In genomic region chr6:119140471-119141165, GRCh38 we compare ENCODE assay signal across 29 cellular contexts.
"Had no signal": no experiment of that assay in that cellular context is flagged by ENCODE, and none has a peak within 500 bp of the region (broad histone marks: within the 10 kb centered on the region; RNA-seq: fewer than 3 reads in every experiment).

No MANE protein-coding gene starts in this region.

- H3K4me2 ChIP-seq: SK-N-SH had no signal

- H3K27me3 ChIP-seq: adrenal gland had no signal

- H3K27ac Mint-ChIP-seq: activated CD4-positive, alpha-beta memory T cell treated with anti-CD3 and anti-CD28 coated beads for 36 hours; activated CD4-positive, alpha-beta T cell treated with anti-CD3 and anti-CD28 coated beads, Interleukin-2, amount 10 ng/mL, durations not matched to agents 7 days and 5 days; activated naive CD4-positive, alpha-beta T cell treated with anti-CD3 and anti-CD28 coated beads, Interleukin-2, amount 10 ng/mL, durations not matched to agents 7 days and 5 days; activated naive CD8-positive, alpha-beta T cell treated with anti-CD3 and anti-CD28 coated beads, Interleukin-2, amount 10 ng/mL, durations not matched to agents 7 days and 5 days; activated T-helper 17 cell treated with anti-CD3 and anti-CD28 coated beads, Interleukin-2, amount 50 U/mL, for 72 hours had no signal

- H3K36me3 ChIP-seq: adrenal gland had no signal

- H3K9me3 ChIP-seq: adrenal gland, SK-N-SH had no signal

- DNase-seq: activated CD4-positive, alpha-beta memory T cell treated with anti-CD3 and anti-CD28 coated beads for 36 hours; activated CD4-positive, alpha-beta T cell treated with anti-CD3 and anti-CD28 coated beads, Interleukin-2, amount 10 ng/mL, durations not matched to agents 7 days and 5 days; activated CD4-positive, CD25-positive, alpha-beta regulatory T cell; activated CD8-positive, alpha-beta memory T cell treated with anti-CD3 and anti-CD28 coated beads for 24 hours; activated gamma-delta T cell treated with Interleukin-2 at 50 U/mL for 16 hours; activated naive CD4-positive, alpha-beta T cell treated with anti-CD3 and anti-CD28 coated beads, Interleukin-2, amount 10 ng/mL, durations not matched to agents 7 days and 5 days; activated naive CD8-positive, alpha-beta T cell treated with anti-CD3 and anti-CD28 coated beads, Interleukin-2, amount 10 ng/mL, durations not matched to agents 7 days and 5 days; activated T-cell treated with anti-CD3 and anti-CD28 coated beads, Interleukin-2, amount 50 U/mL, for 48 hours; adrenal gland; anterior cingulate cortex; caudate nucleus; Karpas-422; MM.1S; NCI-H1105 treated with DMSO at 0.1 percent for 48 hours; NCI-H146; NCI-H187 treated with DMSO at 0.1 percent for 48 hours; NCI-H2081 treated with DMSO at 0.1 percent for 48 hours; NCI-H446; NCI-H524; NCI-H748 treated with DMSO at 0.1 percent for 48 hours; NK-92 treated with Interleukin-12 subunit alpha and Interleukin-12 subunit beta, amount 100 ng/mL, for 24 hours; OCI-M1; RPMI8226; SK-N-SH; T-helper 1 cell had no signal

- H3K9ac ChIP-seq: SK-N-SH had no signal

- ATAC-seq: activated T-helper 17 cell treated with anti-CD3 and anti-CD28 coated beads, Interleukin-2, amount 50 U/mL, for 72 hours; Panc1; Right ventricle myocardium inferior had no signal

- H3K4me3 Mint-ChIP-seq: activated CD4-positive, alpha-beta memory T cell treated with anti-CD3 and anti-CD28 coated beads for 36 hours; activated CD4-positive, alpha-beta T cell treated with anti-CD3 and anti-CD28 coated beads, Interleukin-2, amount 10 ng/mL, durations not matched to agents 7 days and 5 days; activated naive CD4-positive, alpha-beta T cell treated with anti-CD3 and anti-CD28 coated beads, Interleukin-2, amount 10 ng/mL, durations not matched to agents 7 days and 5 days; activated naive CD8-positive, alpha-beta T cell treated with anti-CD3 and anti-CD28 coated beads, Interleukin-2, amount 10 ng/mL, durations not matched to agents 7 days and 5 days; activated T-helper 17 cell treated with anti-CD3 and anti-CD28 coated beads, Interleukin-2, amount 50 U/mL, for 72 hours had no signal

- H3K9me3 Mint-ChIP-seq: activated CD4-positive, alpha-beta memory T cell treated with anti-CD3 and anti-CD28 coated beads for 36 hours; activated CD4-positive, alpha-beta T cell treated with anti-CD3 and anti-CD28 coated beads, Interleukin-2, amount 10 ng/mL, durations not matched to agents 7 days and 5 days; activated naive CD4-positive, alpha-beta T cell treated with anti-CD3 and anti-CD28 coated beads, Interleukin-2, amount 10 ng/mL, durations not matched to agents 7 days and 5 days; activated naive CD8-positive, alpha-beta T cell treated with anti-CD3 and anti-CD28 coated beads, Interleukin-2, amount 10 ng/mL, durations not matched to agents 7 days and 5 days; activated T-helper 17 cell treated with anti-CD3 and anti-CD28 coated beads, Interleukin-2, amount 50 U/mL, for 72 hours had no signal

- H3K27me3 Mint-ChIP-seq: activated CD4-positive, alpha-beta memory T cell treated with anti-CD3 and anti-CD28 coated beads for 36 hours; activated naive CD4-positive, alpha-beta T cell treated with anti-CD3 and anti-CD28 coated beads, Interleukin-2, amount 10 ng/mL, durations not matched to agents 7 days and 5 days had no signal

- H3K36me3 Mint-ChIP-seq: activated CD4-positive, alpha-beta memory T cell treated with anti-CD3 and anti-CD28 coated beads for 36 hours; activated naive CD4-positive, alpha-beta T cell treated with anti-CD3 and anti-CD28 coated beads, Interleukin-2, amount 10 ng/mL, durations not matched to agents 7 days and 5 days; activated naive CD8-positive, alpha-beta T cell treated with anti-CD3 and anti-CD28 coated beads, Interleukin-2, amount 10 ng/mL, durations not matched to agents 7 days and 5 days had no signal

- H3K4me3 ChIP-seq: adrenal gland had no signal

- H3K27ac ChIP-seq: adrenal gland, VCaP had no signal
